Comparison of ENCODE assay signal across 13 cellular contexts in the genomic region with DNA sequence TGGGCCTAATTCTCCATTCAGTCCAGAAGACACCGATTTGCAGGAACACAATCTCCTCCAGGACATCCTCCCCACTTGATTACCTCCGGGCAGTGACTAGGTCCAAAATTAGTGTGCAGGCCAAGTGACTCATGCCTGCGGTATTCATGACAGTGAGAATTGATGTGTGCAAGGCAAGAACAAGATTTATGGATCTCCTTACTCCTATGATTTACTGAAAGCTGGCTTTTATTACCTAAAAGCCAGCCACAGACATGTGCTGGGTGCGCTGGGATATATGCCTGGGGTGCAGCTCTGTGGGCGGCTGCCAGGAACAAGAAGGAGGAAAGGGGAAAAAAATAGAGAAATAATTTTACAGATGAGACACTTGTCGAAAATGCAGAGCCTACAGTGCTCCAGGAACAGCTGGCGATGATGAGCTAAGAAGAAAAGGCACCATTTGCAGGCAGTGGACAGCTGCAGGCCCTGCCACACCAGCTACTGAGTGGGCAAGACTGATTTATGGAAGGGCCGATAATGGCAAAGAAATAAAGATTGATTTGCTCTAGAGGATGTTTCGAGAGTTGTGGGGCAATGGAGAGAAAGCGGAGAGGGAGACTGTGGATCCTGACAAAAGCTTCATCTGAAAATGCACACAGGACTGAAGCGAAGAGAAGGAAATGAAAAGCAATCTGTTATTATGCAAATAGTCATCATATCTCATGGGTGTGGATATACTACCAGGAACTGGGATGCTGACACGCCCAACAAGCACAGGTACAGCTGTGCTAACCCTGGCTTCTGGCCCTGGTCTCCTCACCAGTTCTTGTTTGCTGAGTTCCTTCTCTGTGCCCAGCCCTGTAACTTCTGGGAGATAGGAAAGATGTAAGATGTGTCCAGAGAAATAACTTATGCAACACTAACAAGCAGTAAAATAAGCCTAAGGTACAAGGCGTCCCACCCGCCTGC.
A peak's percentile ranks its signal among the peaks of the same experiment; 100 is the strongest.
DNase-seq lines count a peak whose midpoint lies in the region; ATAC-seq and TF ChIP-seq lines count a peak whose summit lies in the region.
"Had no signal": no experiment of that assay in that cellular context is flagged by ENCODE, and none has a peak within 500 bp of the region (broad histone marks: within the 10 kb centered on the region; RNA-seq: fewer than 3 reads in every experiment).

No MANE protein-coding gene starts in this region.

- H3K9me2 ChIP-seq in HCT116 (ENCODE audit: insufficient read depth), result no peaks in the 10 kb centered on the region

- H3K4me1 Mint-ChIP-seq in activated CD4-positive, alpha-beta T cell treated with anti-CD3 and anti-CD28 coated beads, Interleukin-2, amount 10 ng/mL, durations not matched to agents 7 days and 5 days, result no peaks in the 10 kb centered on the region

- no peak overlapping the region for H3K4me3 Mint-ChIP-seq in activated CD4-positive, alpha-beta T cell treated with anti-CD3 and anti-CD28 coated beads, Interleukin-2, amount 10 ng/mL, durations not matched to agents 7 days and 5 days

- no peak overlapping the region for H3K27ac ChIP-seq in HCT116 (ENCODE audit: low read depth, low read length)
- H3K27ac ChIP-seq: upper lobe of right lung had no signal

- peaks cover 0 to 14% of the 10 kb centered on the region in 2 experiments; a peak in 3 of 4 replicates for H3K4me1 ChIP-seq in HCT116 (ENCODE audit: control insufficient read depth in 1 of 2, insufficient read depth in 2 of 2, low read length in 2 of 2)
- H3K4me1 ChIP-seq: upper lobe of right lung had no signal

- intact Hi-C loops in HCT116 (cut with micrococcal nuclease), result no loop called here

- DNase-seq in HCT116 (ENCODE audit: low read depth, low spot score) (peak; percentile 12), SHP77 treated with DMSO at 0.1 percent for 48 hours (lab: John Stamatoyannopoulos, UW) (peak; percentile 53), fibroblast of the conjunctiva (ENCODE audit: low read depth) (peak; percentile 63), renal cortical epithelial cell (ENCODE audit: low read depth) (peak; percentile 74), T-helper 2 cell (no peak), Kasumi-1 (lab: John Stamatoyannopoulos, UW) (no peak), DMS 273 treated with DMSO at 0.1 percent for 48 hours (lab: John Stamatoyannopoulos, UW) (no peak)
- DNase-seq in activated CD4-positive, alpha-beta T cell treated with anti-CD3 and anti-CD28 coated beads, Interleukin-2, amount 10 ng/mL, durations not matched to agents 7 days and 5 days, result no peak
- DNase-seq: NCI-H1436 treated with DMSO at 0.1 percent for 48 hours; NK-92 treated with Interleukin-12 subunit alpha and Interleukin-12 subunit beta, amount 100 ng/mL, for 24 hours; T-helper 9 cell; upper lobe of right lung had no signal

- no peak overlapping the region for H3K4me3 ChIP-seq in HCT116 (replicated peaks in 1 of 2; ENCODE audit: low read depth in 1 of 2, low read length in 2 of 2)
- H3K4me3 ChIP-seq: upper lobe of right lung had no signal

- peaks cover 0 to 4% of the 10 kb centered on the region in 2 experiments; a peak in 1 of 4 replicates for H3K9me3 ChIP-seq in HCT116 (ENCODE audit: control insufficient read depth in 1 of 2, insufficient read depth in 1 of 2, low read depth in 1 of 2, low read length in 2 of 2)
- H3K9me3 ChIP-seq: upper lobe of right lung had no signal

- H4K20me1 ChIP-seq in HCT116 (ENCODE audit: insufficient read depth), result no peaks in the 10 kb centered on the region

- no peak overlapping the region for H3K27ac Mint-ChIP-seq in activated CD4-positive, alpha-beta T cell treated with anti-CD3 and anti-CD28 coated beads, Interleukin-2, amount 10 ng/mL, durations not matched to agents 7 days and 5 days

- no peak for TF ChIP-seq RAD21 in HCT116 (IDR thresholded peaks at IDR 0.05; ENCODE audit: low read depth)

- peak; percentile 73 for ATAC-seq in HCT116
- ATAC-seq: left lobe of liver, upper lobe of right lung had no signal

- H2AFZ ChIP-seq in HCT116 (ENCODE audit: low read depth, low read length, poor library complexity, severe bottlenecking), result no peak overlapping the region

- RAD21 ChIA-PET in HCT116 (lab: Charles Lee; ENCODE audit: low non-redundant PET in 1 of 2, low total read pairs in 2 of 2, uncharacterized antibody in 2 of 2, unreplicated experiment in 2 of 2), result no interaction called here

- H3K27me3 ChIP-seq in HCT116 (ENCODE audit: insufficient read depth, low read length), result no peaks in the 10 kb centered on the region
- H3K27me3 ChIP-seq: upper lobe of right lung had no signal

- no peaks in the 10 kb centered on the region for H3K9me3 Mint-ChIP-seq in activated CD4-positive, alpha-beta T cell treated with anti-CD3 and anti-CD28 coated beads, Interleukin-2, amount 10 ng/mL, durations not matched to agents 7 days and 5 days

- no TSS peak for BruUV-seq in HCT116 (replicated peaks; lab: Mats Ljungman, UMichigan)

- POLR2A ChIA-PET in HCT116 (lab: Charles Lee), result no interaction called here
- POLR2A ChIA-PET in activated CD4-positive, alpha-beta T cell treated with anti-CD3 and anti-CD28 coated beads, Interleukin-2, amount 10 ng/mL, durations not matched to agents 7 days and 5 days (lab: Charles Lee), result no interaction called here

- H3K36me3 Mint-ChIP-seq in activated CD4-positive, alpha-beta T cell treated with anti-CD3 and anti-CD28 coated beads, Interleukin-2, amount 10 ng/mL, durations not matched to agents 7 days and 5 days (ENCODE audit: low read depth), result no peaks in the 10 kb centered on the region

- no peaks in the 10 kb centered on the region for H3K79me2 ChIP-seq in HCT116 (ENCODE audit: insufficient read depth, low read length)

- no peaks in the 10 kb centered on the region for H3K27me3 Mint-ChIP-seq in activated CD4-positive, alpha-beta T cell treated with anti-CD3 and anti-CD28 coated beads, Interleukin-2, amount 10 ng/mL, durations not matched to agents 7 days and 5 days

- TF ChIP-seq POLR2A in HCT116 (IDR thresholded peaks at IDR 0.05; ENCODE audit: borderline replicate concordance, extremely low read depth, insufficient read depth, insufficient read length), result no peak

- CTCF ChIA-PET in HCT116 (lab: Charles Lee), result no interaction called here
- CTCF ChIA-PET in activated CD4-positive, alpha-beta T cell treated with anti-CD3 and anti-CD28 coated beads, Interleukin-2, amount 10 ng/mL, durations not matched to agents 7 days and 5 days (lab: Charles Lee), result no interaction called here

- H3K4me2 ChIP-seq in HCT116 (ENCODE audit: low read length), result peak overlapping the region; percentile 40

- H3K9ac ChIP-seq in HCT116 (ENCODE audit: low read length), result no peak overlapping the region

- no peak for TF ChIP-seq CTCF in HCT116 (IDR thresholded peaks at IDR 0.05 in 2 of 3, conservative IDR thresholded peaks at IDR 0.05 in 1 of 3; ENCODE audit: borderline replicate concordance in 1 of 3, insufficient read depth in 1 of 3, low read depth in 2 of 3, low read length in 2 of 3)

- no peaks in the 10 kb centered on the region for H3K36me3 ChIP-seq in HCT116 (ENCODE audit: control insufficient read depth in 1 of 2, insufficient read depth in 2 of 2, low read length in 2 of 2)
- H3K36me3 ChIP-seq: upper lobe of right lung had no signal

TF ChIP-seq in HCT116, 20 proteins besides CTCF, POLR2A, EP300 and RAD21:
- TF ChIP-seq JUND (IDR thresholded peaks at IDR 0.05), result peak; percentile 40
- TF ChIP-seq CBX3 (IDR thresholded peaks at IDR 0.05; ENCODE audit: low read depth), result no peak
- TF ChIP-seq ZFX (IDR thresholded peaks at IDR 0.05), result no peak
- TF ChIP-seq, protein P1, sequence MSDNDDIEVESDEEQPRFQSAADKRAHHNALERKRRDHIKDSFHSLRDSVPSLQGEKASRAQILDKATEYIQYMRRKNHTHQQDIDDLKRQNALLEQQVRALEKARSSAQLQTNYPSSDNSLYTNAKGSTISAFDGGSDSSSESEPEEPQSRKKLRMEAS (IDR thresholded peaks at IDR 0.05), result no peak
- no peak for TF ChIP-seq POLR2AphosphoS5 (IDR thresholded peaks at IDR 0.05; ENCODE audit: low read depth, low read length)
- TF ChIP-seq ZNF274 (IDR thresholded peaks at IDR 0.05; ENCODE audit: low read depth, low read length), result no peak
- peak; percentile 39; the same call in 1 of the 2 replicates for TF ChIP-seq FOSL1 (IDR thresholded peaks at IDR 0.05; ENCODE audit: low read depth)
- no peak for TF ChIP-seq ATF3 (IDR thresholded peaks at IDR 0.05)
- no peak for TF ChIP-seq SIN3A (IDR thresholded peaks at IDR 0.05; ENCODE audit: low read depth)

Comparison
In these comparisons a context has a peak if more than half of its experiments do, and no peak if none do; other contexts are left out.
1. DNase-seq: peak in HCT116 (single experiment), SHP77 treated with DMSO at 0.1 percent for 48 hours (single experiment), fibroblast of the conjunctiva (single experiment) and renal cortical epithelial cell (single experiment); none in T-helper 2 cell (0 of 5), Kasumi-1 (0 of 2), activated CD4-positive, alpha-beta T cell treated with anti-CD3 and anti-CD28 coated beads, Interleukin-2, amount 10 ng/mL, durations not matched to agents 7 days and 5 days (single experiment) and DMS 273 treated with DMSO at 0.1 percent for 48 hours (single experiment).